Comparison of ENCODE assay signal across 9 cellular contexts in the genomic region with DNA sequence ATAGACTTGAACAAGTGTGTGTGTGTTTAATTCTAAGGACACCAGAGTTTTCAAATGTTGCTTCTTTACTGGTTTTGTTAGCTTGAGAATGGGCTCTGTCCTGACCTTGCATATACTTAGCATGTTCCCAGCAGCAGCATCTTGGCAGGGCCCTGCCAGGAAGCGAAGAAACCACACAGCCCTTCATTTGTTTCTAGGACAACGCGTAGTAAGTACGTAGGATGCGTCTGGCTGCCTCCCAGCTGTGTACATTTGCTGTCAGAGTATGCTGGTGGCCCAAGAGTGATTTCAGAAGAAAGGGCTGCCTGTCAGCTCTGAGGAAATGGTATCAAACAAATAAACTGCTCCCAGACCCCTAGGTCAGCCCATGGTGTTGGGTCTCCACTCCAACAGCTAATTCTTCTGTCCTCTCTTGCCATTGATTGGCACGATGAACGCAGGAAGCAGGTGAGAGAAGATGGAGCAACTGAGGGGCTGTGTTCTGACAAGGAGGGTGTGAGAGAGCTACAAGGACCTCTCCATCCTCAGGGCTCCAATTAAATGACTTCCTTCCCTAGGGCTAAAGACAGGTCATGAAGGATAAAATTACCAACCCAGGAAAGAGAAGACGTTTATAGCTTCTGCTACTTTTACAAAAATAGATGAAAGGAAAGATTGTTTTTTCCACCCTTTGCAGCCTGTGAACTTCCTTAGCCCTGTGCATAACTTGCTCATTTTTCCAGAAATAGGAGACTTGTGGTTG.
DNase-seq lines count a peak whose midpoint lies in the region; ATAC-seq lines count a peak whose summit lies in the region.
"Had no signal": no experiment of that assay in that cellular context is flagged by ENCODE, and none has a peak within 500 bp of the region (broad histone marks: within the 10 kb centered on the region; RNA-seq: fewer than 3 reads in every experiment).

No MANE protein-coding gene starts in this region.

- no peaks in the 10 kb centered on the region for H3K27me3 ChIP-seq in BLaER1

- no peaks in the 10 kb centered on the region for H3K9me3 ChIP-seq in BLaER1

- H3K4me1 ChIP-seq in BLaER1: peaks cover 61% of the 10 kb centered on the region

- peak overlapping the region; percentile 56 for H3K27ac ChIP-seq in BLaER1
- H3K27ac ChIP-seq: VCaP had no signal

- ATAC-seq in GM19043 (IDR thresholded peaks at IDR 0.05; ENCODE audit: low read depth, unreplicated experiment) (peak; percentile 63), HG03103 (IDR thresholded peaks at IDR 0.05; ENCODE audit: low read depth, unreplicated experiment) (peak; percentile 73)

- no peaks in the 10 kb centered on the region for H4K20me1 ChIP-seq in BLaER1

- peak overlapping the region; percentile 8; the same call in 1 of the 2 replicates for H3K9ac ChIP-seq in BLaER1

- DNase-seq in central memory CD4-positive, alpha-beta T cell: peak; percentile 28
- no peak for DNase-seq in cortex of kidney (lab: John Stamatoyannopoulos, UW)
- no peak for DNase-seq in iPS-NIHi7 (ENCODE audit: extremely low spot score)
- no peak for DNase-seq in NCI-H524 treated with DMSO at 0.1 percent for 48 hours (lab: John Stamatoyannopoulos, UW)
- no peak for DNase-seq in activated naive CD4-positive, alpha-beta T cell treated with anti-CD3 and anti-CD28 coated beads, Interleukin-2, amount 50 U/mL, for 16 hours

- peak overlapping the region; percentile 4; the same call in 1 of the 2 replicates for H3K4me3 ChIP-seq in BLaER1

- no peaks in the 10 kb centered on the region for H3K36me3 ChIP-seq in BLaER1

- peak overlapping the region; percentile 85 for H3K4me2 ChIP-seq in BLaER1
